In the genomic region with DNA sequence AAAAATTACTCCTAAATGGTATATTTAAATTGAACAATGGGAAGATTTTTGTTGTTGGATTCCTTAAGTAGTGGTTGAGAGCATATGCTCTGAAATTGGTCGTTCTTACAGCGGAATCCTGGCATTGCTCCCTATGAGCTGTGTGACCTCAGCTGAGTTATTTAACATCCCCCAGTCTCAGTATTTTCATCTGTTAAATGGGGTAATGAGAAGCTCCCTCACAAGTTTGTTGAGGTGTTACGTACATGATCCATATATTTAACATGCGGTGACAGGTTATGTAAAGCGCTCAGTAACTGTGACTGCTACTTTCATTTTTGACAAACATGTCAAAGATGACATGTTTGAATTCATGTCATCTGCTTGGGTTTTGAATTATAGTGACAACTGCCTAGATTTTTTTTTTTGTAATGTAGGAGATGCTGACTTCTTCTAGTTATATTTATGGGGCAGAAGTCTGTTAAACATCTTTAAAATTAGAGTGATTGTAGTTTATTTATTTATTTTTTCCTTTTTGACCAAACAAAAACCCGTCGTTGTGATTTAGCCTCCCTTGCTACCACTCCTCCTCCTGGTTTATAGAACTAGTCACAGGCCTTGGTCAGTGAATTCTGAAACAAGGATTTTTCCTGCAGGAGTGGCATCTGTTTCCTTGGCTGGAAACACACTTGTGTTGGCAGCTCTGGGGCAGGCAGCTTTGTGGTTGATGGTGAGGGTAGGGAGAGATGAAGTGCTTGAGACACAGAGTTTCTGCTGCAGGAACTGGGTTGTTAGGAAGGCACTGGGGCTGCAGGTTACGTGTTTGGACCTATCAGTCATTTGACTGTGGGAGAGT, we compare ENCODE assay signal across 31 cellular contexts.
DNase-seq lines count a peak whose midpoint lies in the region; ATAC-seq and TF ChIP-seq lines count a peak whose summit lies in the region.
"Had no signal": no experiment of that assay in that cellular context is flagged by ENCODE, and none has a peak within 500 bp of the region (broad histone marks: within the 10 kb centered on the region; RNA-seq: fewer than 3 reads in every experiment).

No MANE protein-coding gene starts in this region.

- CTCF ChIA-PET in activated CD4-positive, alpha-beta T cell treated with anti-CD3 and anti-CD28 coated beads, Interleukin-2, amount 10 ng/mL, durations not matched to agents 7 days and 5 days (lab: Charles Lee), result no interaction called here

- no peaks in the 10 kb centered on the region for H3K27me3 Mint-ChIP-seq in T-helper 17 cell
- H3K27me3 Mint-ChIP-seq in activated CD4-positive, alpha-beta T cell treated with anti-CD3 and anti-CD28 coated beads, Interleukin-2, amount 10 ng/mL, durations not matched to agents 7 days and 5 days, result no peaks in the 10 kb centered on the region
- H3K27me3 Mint-ChIP-seq: activated B cell treated with CpG ODN at 0.5 μM for 24 hours; activated naive CD8-positive, alpha-beta T cell treated with anti-CD3 and anti-CD28 coated beads, Interleukin-2, amount 10 ng/mL, durations not matched to agents 7 days and 5 days; activated T-cell treated with anti-CD3 and anti-CD28 coated beads, Interleukin-2, amount 50 U/mL, for 24 hours; effector memory CD8-positive, alpha-beta T cell; naive thymus-derived CD4-positive, alpha-beta T cell had no signal

- H3K36me3 Mint-ChIP-seq in T-helper 17 cell (ENCODE audit: low read depth), result peaks cover 2% of the 10 kb centered on the region
- H3K36me3 Mint-ChIP-seq in activated CD4-positive, alpha-beta T cell treated with anti-CD3 and anti-CD28 coated beads, Interleukin-2, amount 10 ng/mL, durations not matched to agents 7 days and 5 days (ENCODE audit: low read depth), result no peaks in the 10 kb centered on the region
- H3K36me3 Mint-ChIP-seq: immature natural killer cell had no signal

- TF ChIP-seq CTCF in mucosa of descending colon (IDR thresholded peaks at IDR 0.05), result no peak

- intact Hi-C loops in mucosa of descending colon (cut with DNase I, micrococcal nuclease), result no loop called here

- H3K4me3 Mint-ChIP-seq in T-helper 17 cell, result no peak overlapping the region
- no peak overlapping the region for H3K4me3 Mint-ChIP-seq in activated CD4-positive, alpha-beta T cell treated with anti-CD3 and anti-CD28 coated beads, Interleukin-2, amount 10 ng/mL, durations not matched to agents 7 days and 5 days
- H3K4me3 Mint-ChIP-seq: activated B cell treated with CpG ODN at 0.5 μM for 24 hours; activated naive CD8-positive, alpha-beta T cell treated with anti-CD3 and anti-CD28 coated beads, Interleukin-2, amount 10 ng/mL, durations not matched to agents 7 days and 5 days; activated T-cell treated with anti-CD3 and anti-CD28 coated beads, Interleukin-2, amount 50 U/mL, for 24 hours; effector memory CD8-positive, alpha-beta T cell; GM23338; HFFc6; immature natural killer cell; naive thymus-derived CD4-positive, alpha-beta T cell had no signal

- H3K27ac Mint-ChIP-seq in T-helper 17 cell, result peak overlapping the region; percentile 54
- no peak overlapping the region for H3K27ac Mint-ChIP-seq in activated CD4-positive, alpha-beta T cell treated with anti-CD3 and anti-CD28 coated beads, Interleukin-2, amount 10 ng/mL, durations not matched to agents 7 days and 5 days
- H3K27ac Mint-ChIP-seq: activated B cell treated with CpG ODN at 0.5 μM for 24 hours; activated naive CD8-positive, alpha-beta T cell treated with anti-CD3 and anti-CD28 coated beads, Interleukin-2, amount 10 ng/mL, durations not matched to agents 7 days and 5 days; activated T-cell treated with anti-CD3 and anti-CD28 coated beads, Interleukin-2, amount 50 U/mL, for 24 hours; effector memory CD8-positive, alpha-beta T cell; GM23338; HFFc6 had no signal

- peaks cover 3% of the 10 kb centered on the region for H3K4me1 ChIP-seq in mucosa of descending colon (ENCODE audit: low read depth)
- H3K4me1 ChIP-seq: left lung, sigmoid colon had no signal

- no peaks in the 10 kb centered on the region for H3K9me3 ChIP-seq in T-helper 17 cell (ENCODE audit: control insufficient read depth, low read length, poor library complexity, severe bottlenecking)
- no peaks in the 10 kb centered on the region for H3K9me3 ChIP-seq in mucosa of descending colon
- H3K9me3 ChIP-seq: left lung, psoas muscle, sigmoid colon had no signal

- in situ Hi-C loops in G401 (cut with HindIII; ENCODE audit: low sequenced_read_pairs), result no loop called here

- H3K4me3 ChIP-seq in mucosa of descending colon, result no peak overlapping the region
- H3K4me3 ChIP-seq: BLaER1, GM23338, left lung, psoas muscle, sigmoid colon, SK-N-MC had no signal

- no peaks in the 10 kb centered on the region for H3K36me3 ChIP-seq in mucosa of descending colon (ENCODE audit: low read depth)
- H3K36me3 ChIP-seq: left lung, sigmoid colon had no signal

- peaks cover 3% of the 10 kb centered on the region for H3K4me1 Mint-ChIP-seq in T-helper 17 cell
- H3K4me1 Mint-ChIP-seq in activated CD4-positive, alpha-beta T cell treated with anti-CD3 and anti-CD28 coated beads, Interleukin-2, amount 10 ng/mL, durations not matched to agents 7 days and 5 days, result no peaks in the 10 kb centered on the region
- H3K4me1 Mint-ChIP-seq: activated naive CD8-positive, alpha-beta T cell treated with anti-CD3 and anti-CD28 coated beads, Interleukin-2, amount 10 ng/mL, durations not matched to agents 7 days and 5 days; GM23338; immature natural killer cell had no signal

- ATAC-seq in T-helper 17 cell (no peak), mucosa of descending colon (peak; percentile 48), GM21381 (IDR thresholded peaks at IDR 0.05; ENCODE audit: unreplicated experiment) (no peak), GM21576 (IDR thresholded peaks at IDR 0.05; ENCODE audit: unreplicated experiment) (no peak)
- ATAC-seq: effector memory CD8-positive, alpha-beta T cell; GM23338; left lung; naive thymus-derived CD4-positive, alpha-beta T cell; psoas muscle had no signal

- DNase-seq in Ammon's horn (ENCODE audit: low spot score) (peak; percentile 23), G401 (ENCODE audit: low spot score) (peak; percentile 93), T-helper 17 cell (no peak), mucosa of descending colon (no peak)
- no peak for DNase-seq in activated CD4-positive, alpha-beta T cell treated with anti-CD3 and anti-CD28 coated beads, Interleukin-2, amount 10 ng/mL, durations not matched to agents 7 days and 5 days
- DNase-seq: activated B cell treated with CpG ODN at 0.5 μM for 24 hours; activated CD4-positive, alpha-beta T cell treated with anti-CD3 and anti-CD28 coated beads, Interleukin-2, amount 50 U/mL, for 1 hour; activated gamma-delta T cell; activated naive CD8-positive, alpha-beta T cell treated with anti-CD3 and anti-CD28 coated beads, Interleukin-2, amount 10 ng/mL, durations not matched to agents 7 days and 5 days; activated T-cell treated with anti-CD3 and anti-CD28 coated beads, Interleukin-2, amount 50 U/mL, for 24 hours; aorta; effector memory CD8-positive, alpha-beta T cell; HFFc6; immature natural killer cell; left lung; mesenchymal stem cell; naive thymus-derived CD4-positive, alpha-beta T cell; NCI-H1930; NCI-H82; occipital lobe; psoas muscle; RPMI8226; sigmoid colon; stimulated activated CD4-positive, alpha-beta T cell treated with anti-CD3 and anti-CD28 coated beads, Interleukin-4, amount 100 ng/mL, for 24 hours; T-helper 1 cell; trophoblast cell had no signal

- H3K9me3 Mint-ChIP-seq in activated CD4-positive, alpha-beta T cell treated with anti-CD3 and anti-CD28 coated beads, Interleukin-2, amount 10 ng/mL, durations not matched to agents 7 days and 5 days, result no peaks in the 10 kb centered on the region
- H3K9me3 Mint-ChIP-seq: activated B cell treated with CpG ODN at 0.5 μM for 24 hours; activated naive CD8-positive, alpha-beta T cell treated with anti-CD3 and anti-CD28 coated beads, Interleukin-2, amount 10 ng/mL, durations not matched to agents 7 days and 5 days; activated T-cell treated with anti-CD3 and anti-CD28 coated beads, Interleukin-2, amount 50 U/mL, for 24 hours; effector memory CD8-positive, alpha-beta T cell; HFFc6; immature natural killer cell; naive thymus-derived CD4-positive, alpha-beta T cell had no signal

- POLR2A ChIA-PET in activated CD4-positive, alpha-beta T cell treated with anti-CD3 and anti-CD28 coated beads, Interleukin-2, amount 10 ng/mL, durations not matched to agents 7 days and 5 days (lab: Charles Lee), result no interaction called here

Comparison
In these comparisons a context has a peak if more than half of its experiments do, and no peak if none do; other contexts are left out.
1. DNase-seq: peak in Ammon's horn (single experiment) and G401 (single experiment); none in T-helper 17 cell (0 of 3), mucosa of descending colon (0 of 3) and activated CD4-positive, alpha-beta T cell treated with anti-CD3 and anti-CD28 coated beads, Interleukin-2, amount 10 ng/mL, durations not matched to agents 7 days and 5 days (single experiment).